In genomic region chr11:48116843-48117242, GRCh38 we compare ENCODE assay signal across 7 cellular contexts.
DNase-seq lines count a peak whose midpoint lies in the region; ATAC-seq and TF ChIP-seq lines count a peak whose summit lies in the region.

No MANE protein-coding gene starts in this region.

- no peaks in the 10 kb centered on the region for H3K27me3 Mint-ChIP-seq in nephron (ENCODE audit: low read depth)

- no peak overlapping the region for H3K4me3 ChIP-seq in astrocyte of the cerebellum (ENCODE audit: low read depth, low read length)

- H3K9me3 Mint-ChIP-seq in nephron: peaks cover 23% of the 10 kb centered on the region

- no peak overlapping the region for H3K4me3 Mint-ChIP-seq in nephron

- no peak overlapping the region for H3K27ac Mint-ChIP-seq in nephron

- H3K36me3 Mint-ChIP-seq in nephron (ENCODE audit: low read depth): peaks cover 50% of the 10 kb centered on the region

- ATAC-seq in HG03354 (IDR thresholded peaks at IDR 0.05; ENCODE audit: poor library complexity, severe bottlenecking, unreplicated experiment): peak; percentile 55
- no peak for ATAC-seq in HG02588 (IDR thresholded peaks at IDR 0.05; ENCODE audit: unreplicated experiment)
- no peak for ATAC-seq in GM19035 (IDR thresholded peaks at IDR 0.05; ENCODE audit: unreplicated experiment)

- in situ Hi-C loops in astrocyte of the cerebellum (cut with HindIII; ENCODE audit: low sequenced_read_pairs): loop anchor here (5.0 kb wide), 1 partner anchor 175 kb away; no protein-coding TSS in a partner anchor

- TF ChIP-seq CTCF in GM12873 (IDR thresholded peaks at IDR 0.05; ENCODE audit: insufficient read depth, low read depth, low read length, missing control alignments) (peak; percentile 65), astrocyte of the cerebellum (IDR thresholded peaks at IDR 0.05; ENCODE audit: low read depth, low read length, missing control alignments) (peak; percentile 43), nephron (IDR thresholded peaks at IDR 0.05; ENCODE audit: unreplicated experiment in 3 of 3) (peak; percentile 21 to 31 (median 22))

- no peaks in the 10 kb centered on the region for H3K4me1 Mint-ChIP-seq in nephron

- DNase-seq in astrocyte of the cerebellum (ENCODE audit: low read depth) (no peak), DMS153 (lab: John Stamatoyannopoulos, UW) (no peak)
